In the genomic region with DNA sequence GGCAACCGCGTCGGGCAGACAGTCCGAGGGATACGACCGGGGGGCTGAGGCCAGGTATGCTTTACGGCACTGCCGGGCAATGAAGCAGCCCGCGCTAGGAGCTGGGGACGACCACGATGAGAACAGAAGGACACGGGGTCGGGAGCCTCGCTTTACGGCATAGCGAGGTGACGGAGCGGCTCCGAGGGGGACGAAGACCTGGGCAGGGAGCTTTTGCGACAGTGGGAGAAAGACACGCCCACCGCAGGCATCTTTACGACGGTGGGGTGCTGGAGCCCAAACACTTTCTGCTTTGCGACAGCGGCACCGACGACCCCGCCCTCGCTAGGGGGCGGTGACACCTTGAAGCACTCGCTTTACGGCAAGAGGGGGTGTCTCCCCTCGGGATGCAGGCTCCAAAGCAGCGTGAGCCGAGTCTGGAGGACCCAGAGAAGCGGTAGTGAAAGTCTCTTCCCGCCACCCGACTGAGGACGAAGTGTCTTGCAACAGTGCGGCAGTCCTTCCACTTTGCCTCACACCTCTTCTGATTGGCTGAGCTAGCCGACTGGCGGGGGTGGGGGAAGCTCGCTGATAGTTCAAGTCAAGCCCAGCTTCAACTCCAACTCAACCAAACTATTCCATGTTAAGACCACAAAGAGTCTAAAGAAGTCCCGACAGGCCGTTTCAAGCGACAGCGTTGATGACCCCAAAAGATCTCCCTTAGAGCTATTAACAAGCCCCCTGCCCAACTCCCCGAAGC, we compare ENCODE assay signal across 8 cellular contexts. TPM values are rescaled to one million over a fixed set of nuclear protein-coding genes. Genes with fewer than 3 reads are reported as not detected.
DNase-seq lines count a peak whose midpoint lies in the region; ATAC-seq and TF ChIP-seq lines count a peak whose summit lies in the region.

No MANE protein-coding gene starts in this region.

- peak overlapping the region; percentile 96 to 98 for H3K27ac ChIP-seq in esophagus (ENCODE audit: low read depth in 2 of 2, low read length in 1 of 2)

- H3K4me3 ChIP-seq in esophagus (ENCODE audit: low read depth in 1 of 2, low read length in 2 of 2) (peak overlapping the region; percentile 71 to 84), mucosa of stomach (ENCODE audit: low read length) (peak overlapping the region; percentile 95)

- peak; percentile 49 for ATAC-seq in GM21717 (IDR thresholded peaks at IDR 0.05; ENCODE audit: unreplicated experiment)

- H3K9me3 ChIP-seq in esophagus (ENCODE audit: control insufficient read depth in 2 of 2, insufficient read depth in 1 of 2, low read depth in 1 of 2, low read length in 1 of 2) (no peaks in the 10 kb centered on the region), mucosa of stomach (ENCODE audit: control insufficient read depth, low read length) (no peaks in the 10 kb centered on the region)

- peak; percentile 100 for DNase-seq in DMS53 (lab: John Stamatoyannopoulos, UW)
- DNase-seq in KG1 (lab: John Stamatoyannopoulos, UW) = peak; percentile 95
- DNase-seq in activated T-cell treated with anti-CD3 and anti-CD28 coated beads, Interleukin-2, amount 50 U/mL, for 48 hours = peak; percentile 98
- DNase-seq in stimulated activated CD8-positive, alpha-beta memory T cell treated with anti-CD3 and anti-CD28 coated beads, Interleukin-4, amount 100 ng/mL, for 48 hours = peak; percentile 96

- H3K9ac ChIP-seq in mucosa of stomach (ENCODE audit: low read length) = peak overlapping the region; percentile 79

- H3K27me3 ChIP-seq in esophagus (ENCODE audit: control insufficient read depth in 1 of 2, insufficient read depth in 2 of 2, low read length in 2 of 2) (no peaks in the 10 kb centered on the region), mucosa of stomach (ENCODE audit: control insufficient read depth, insufficient read depth, low read length) (no peaks in the 10 kb centered on the region)

- 0 to 1% methylated on average over 50 to 51 of the region's 51 CpGs for WGBS in esophagus, 2 donors

- H3K4me1 ChIP-seq in esophagus (ENCODE audit: control insufficient read depth in 2 of 2, insufficient read depth in 2 of 2, low read length in 1 of 2) (peaks cover 3 to 9% of the 10 kb centered on the region in 2 donors), mucosa of stomach (ENCODE audit: control insufficient read depth, insufficient read depth, low read length) (peaks cover 6% of the 10 kb centered on the region)

- H3K36me3 ChIP-seq in esophagus (ENCODE audit: control insufficient read depth in 2 of 2, insufficient read depth in 2 of 2, low read length in 1 of 2) = peaks cover 4 to 10% of the 10 kb centered on the region in 2 donors
- H3K36me3 ChIP-seq in mucosa of stomach (ENCODE audit: control insufficient read depth, insufficient read depth, low read length) = peaks cover 3% of the 10 kb centered on the region

TF ChIP-seq in PFSK-1, 5 proteins besides CTCF, POLR2A, EP300 and RAD21:
- TF ChIP-seq FOXP2 (optimal IDR thresholded peaks at IDR 0.05; ENCODE audit: borderline replicate concordance, extremely low read depth, extremely low read length, insufficient read depth) = peak; percentile 89
- peak; percentile 51; the same call in 1 of the 2 replicates for TF ChIP-seq TAF1 (IDR thresholded peaks at IDR 0.05; ENCODE audit: borderline replicate concordance, insufficient read depth, low read length)
- 0 out of 2 replicates have a peak, but pooled peaks have one; percentile 30 for TF ChIP-seq SIN3A (IDR thresholded peaks at IDR 0.05; ENCODE audit: borderline replicate concordance, insufficient read depth, low read length)
- TF ChIP-seq POLR2AphosphoS5 (IDR thresholded peaks at IDR 0.05; ENCODE audit: low read depth, low read length) = peak; percentile 85
- peak in 1 of 2 experiments; percentile 34; a peak in 1 of 4 replicates for TF ChIP-seq REST (IDR thresholded peaks at IDR 0.05; ENCODE audit: insufficient read depth in 1 of 2, low read depth in 2 of 2, low read length in 2 of 2)

RNA-seq across cellular contexts. Expression of gene NEURL4, which starts 0.4 kb away (rescaled TPM):
- 54.8 TPM for polyA plus RNA-seq in PFSK-1 (2012; ENCODE audit: insufficient read length, low read depth)
- 10 to 100 TPM; 15.7 to 32.1 TPM for polyA plus RNA-seq in esophagus

RNA-seq across cellular contexts. Expression of gene ACAP1, which starts 6.8 kb away (rescaled TPM):
- 12.3 TPM for polyA plus RNA-seq in PFSK-1 (2012; ENCODE audit: insufficient read length, low read depth)
- polyA plus RNA-seq in esophagus = 1 to 10 TPM; 5.3 to 9.7 TPM

RNA-seq across cellular contexts. Expression of gene GPS2, which starts 14.4 kb away (rescaled TPM):
- 191 TPM for polyA plus RNA-seq in PFSK-1 (2012; ENCODE audit: insufficient read length, low read depth)
- polyA plus RNA-seq in esophagus = 10 to 100 TPM; 54.5 to 56.5 TPM

RNA-seq across cellular contexts. Expression of gene EIF5A, which starts 22.1 kb away (rescaled TPM):
- polyA plus RNA-seq in PFSK-1 (2012; ENCODE audit: insufficient read length, low read depth) = 1,521 TPM
- 100 to 1,000 TPM; 597 to 599 TPM for polyA plus RNA-seq in esophagus

RNA-seq across cellular contexts. Expression of gene KCTD11, which starts 22.4 kb away (rescaled TPM):
- 6.3 TPM for polyA plus RNA-seq in PFSK-1 (2012; ENCODE audit: insufficient read length, low read depth)
- polyA plus RNA-seq in esophagus = 10 to 100 TPM; 39.3 to 75.9 TPM

Comparison
In these comparisons a context has a peak if more than half of its experiments do, and no peak if none do; other contexts are left out.
1. Peak in every context shown above with its lines: DNase-seq, ATAC-seq, H3K4me3 ChIP-seq and H3K27ac ChIP-seq.